ENCODE assay signal across 15 cellular contexts in genomic region chr6:56962451-56962850, GRCh38. TPM values are rescaled to one million over a fixed set of nuclear protein-coding genes. Genes with fewer than 3 reads are reported as not detected.
DNase-seq lines count a peak whose midpoint lies in the region; ATAC-seq and TF ChIP-seq lines count a peak whose summit lies in the region.
"Had no signal": no experiment of that assay in that cellular context is flagged by ENCODE, and none has a peak within 500 bp of the region (broad histone marks: within the 10 kb centered on the region; RNA-seq: fewer than 3 reads in every experiment).

No MANE protein-coding gene starts in this region.

- TF ChIP-seq CTCF in fibroblast of mammary gland (conservative IDR thresholded peaks at IDR 0.05; ENCODE audit: control insufficient read depth, insufficient read depth, low read depth, low read length), result no peak
- no peak for TF ChIP-seq CTCF in gastroesophageal sphincter (IDR thresholded peaks at IDR 0.05)

- no peaks in the 10 kb centered on the region for H3K36me3 ChIP-seq in gastroesophageal sphincter

- peak; percentile 47 for DNase-seq in Daoy (ENCODE audit: low read depth)
- peak; percentile 50 for DNase-seq in HCEC 1CT
- DNase-seq in NCI-H226, result peak; percentile 35
- DNase-seq in fibroblast of mammary gland (ENCODE audit: low read depth), result peak; percentile 44
- DNase-seq in Ammon's horn (ENCODE audit: low spot score), result no peak
- DNase-seq in NCI-H1092 (lab: John Stamatoyannopoulos, UW), result no peak
- DNase-seq: Calu3; CD4-positive, alpha-beta memory T cell; DND-41; GOT3; NCI-H1417; NCI-H1930; NCI-H446 had no signal

- no peaks in the 10 kb centered on the region for H3K9me3 ChIP-seq in gastroesophageal sphincter

- 96% methylated on average over 2 of the region's 2 CpGs for WGBS in gastroesophageal sphincter (ENCODE audit: low coverage in 1 of 2), 2 donors

- no peak overlapping the region for H3K27ac ChIP-seq in gastroesophageal sphincter

- H3K4me1 ChIP-seq in gastroesophageal sphincter, result no peaks in the 10 kb centered on the region

- no peak for TF ChIP-seq POLR2A in gastroesophageal sphincter (IDR thresholded peaks at IDR 0.05)

- TF ChIP-seq EP300 in gastroesophageal sphincter (IDR thresholded peaks at IDR 0.05), result no peak

- no peak for ATAC-seq in gastroesophageal sphincter
- ATAC-seq in GM18861 (IDR thresholded peaks at IDR 0.05; ENCODE audit: unreplicated experiment), result no peak

- no peaks in the 10 kb centered on the region for H3K27me3 ChIP-seq in gastroesophageal sphincter

- H3K4me3 ChIP-seq in fibroblast of mammary gland (ENCODE audit: control insufficient read depth, low read depth, low read length) (no peak overlapping the region), gastroesophageal sphincter (no peak overlapping the region)

RNA-seq across cellular contexts. Expression of gene BEND6, which starts 7.5 kb away (rescaled TPM):
- 8.1 and 9.0 TPM in 2 replicates for total RNA-seq in Daoy (2014; rRNA removed; shearing (Covaris generic))
- 1 to 10 TPM in 2 of 4 donors, under 1 TPM in 1, not detected in 1; 0.54 to 4.5 (median 3.6) TPM for total RNA-seq in gastroesophageal sphincter
- total RNA-seq: CD4-positive, alpha-beta memory T cell had no signal

Comparison
In these comparisons a context has a peak if more than half of its experiments do, and no peak if none do; other contexts are left out.
1. DNase-seq: peak in Daoy (single experiment), HCEC 1CT (single experiment), NCI-H226 (single experiment) and fibroblast of mammary gland (single experiment); none in Ammon's horn (single experiment) and NCI-H1092 (single experiment).